In the genomic region with DNA sequence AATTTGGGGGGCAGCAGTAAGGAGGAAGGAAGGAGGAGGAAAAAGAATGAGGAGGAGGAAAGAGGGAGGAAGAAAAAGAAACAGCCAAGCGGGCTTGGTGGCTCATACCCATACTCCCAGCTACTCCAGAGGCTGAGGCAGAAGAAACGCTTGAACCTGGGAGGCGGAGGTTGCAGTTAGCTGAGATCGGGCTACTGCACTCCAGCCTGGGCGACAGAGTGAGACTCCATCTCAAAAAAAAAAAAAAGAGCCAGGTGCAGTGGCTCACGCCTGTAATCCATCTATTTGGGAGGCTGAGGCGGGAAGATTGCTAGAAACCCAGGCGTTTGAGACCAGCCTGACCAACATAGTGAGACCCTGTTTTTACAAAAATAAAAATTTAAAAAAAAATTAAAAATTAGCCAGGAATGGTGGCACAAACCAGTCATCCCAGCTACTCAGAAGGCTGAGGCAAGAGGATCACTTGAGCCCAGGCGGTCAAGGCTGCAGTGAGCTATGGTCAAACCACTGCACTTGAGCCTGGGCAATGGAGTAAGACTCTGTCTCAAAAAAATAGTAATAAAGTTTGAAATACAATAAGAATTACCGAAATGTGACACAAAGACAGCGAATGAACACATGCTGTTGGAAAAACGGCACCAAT, we compare ENCODE assay signal across 1 cellular context.
TF ChIP-seq lines count a peak whose summit lies in the region.

No MANE protein-coding gene starts in this region.

TF ChIP-seq in liver, 16 proteins besides CTCF, POLR2A, EP300 and RAD21:
- TF ChIP-seq TAF1 (conservative IDR thresholded peaks at IDR 0.05) (no peak), RXRA (IDR thresholded peaks at IDR 0.05) (no peak), EGR1 (IDR thresholded peaks at IDR 0.05; ENCODE audit: low read depth in 2 of 2) (no peak), FOXA2 (IDR thresholded peaks at IDR 0.05) (no peak)
